12 cellular contexts compared by ENCODE assay signal in genomic region chr21:46038871-46039397, GRCh38. TPM values are rescaled to one million over a fixed set of nuclear protein-coding genes. Genes with fewer than 3 reads are reported as not detected.
DNase-seq lines count a peak whose midpoint lies in the region; ATAC-seq, FAIRE-seq and TF ChIP-seq lines count a peak whose summit lies in the region.
"Had no signal": no experiment of that assay in that cellular context is flagged by ENCODE, and none has a peak within 500 bp of the region (broad histone marks: within the 10 kb centered on the region; RNA-seq: fewer than 3 reads in every experiment).

No MANE protein-coding gene starts in this region.

- peak overlapping the region; percentile 12; the same call in 1 of the 2 replicates for H2AFZ ChIP-seq in GM23248

- H4K20me1 ChIP-seq in GM23248 (ENCODE audit: insufficient read depth) = no peaks in the 10 kb centered on the region

- H3K27me3 ChIP-seq in GM23248 (replicated peaks; ENCODE audit: insufficient read depth) (no peaks in the 10 kb centered on the region), brain microvascular endothelial cell (replicated peaks) (no peaks in the 10 kb centered on the region), left ventricle myocardium inferior (ENCODE audit: low read depth) (no peaks in the 10 kb centered on the region), SJCRH30 (no peaks in the 10 kb centered on the region)
- H3K27me3 ChIP-seq: neutrophil had no signal

- H3K27ac ChIP-seq in GM23248 (peak overlapping the region; percentile 85), brain microvascular endothelial cell (peak overlapping the region; percentile 84), left ventricle myocardium inferior (replicated peaks) (peak overlapping the region; percentile 82), skin epidermis (peak overlapping the region in 16 of 21 experiments; percentile 5 to 90 (median 58)), SJCRH30 (no peak overlapping the region), kidney (ENCODE audit: low read depth in 2 of 2, low read length in 2 of 2) (no peak overlapping the region)
- H3K27ac ChIP-seq: HL-60, neutrophil had no signal

- H3K9me3 ChIP-seq in GM23248 (ENCODE audit: low read depth) = no peaks in the 10 kb centered on the region
- no peaks in the 10 kb centered on the region for H3K9me3 ChIP-seq in left ventricle myocardium inferior (replicated peaks)
- no peaks in the 10 kb centered on the region for H3K9me3 ChIP-seq in SJCRH30 (replicated peaks)
- H3K9me3 ChIP-seq in kidney (ENCODE audit: control insufficient read depth in 1 of 2, low read length in 2 of 2) = no peaks in the 10 kb centered on the region
- H3K9me3 ChIP-seq: neutrophil had no signal

- H3K4me2 ChIP-seq in GM23248 (ENCODE audit: unreplicated experiment) = peak overlapping the region; percentile 60

- peak overlapping the region; percentile 75 for H3K9ac ChIP-seq in GM23248
- no peak overlapping the region for H3K9ac ChIP-seq in kidney (ENCODE audit: low read length in 2 of 2)

- peaks cover 9% of the 10 kb centered on the region; the same call in 1 of the 2 replicates for H3F3A ChIP-seq in GM23248 (ENCODE audit: insufficient read depth)

- H3K36me3 ChIP-seq in GM23248 (ENCODE audit: low read depth) (no peaks in the 10 kb centered on the region), brain microvascular endothelial cell (replicated peaks) (no peaks in the 10 kb centered on the region), left ventricle myocardium inferior (no peaks in the 10 kb centered on the region), SJCRH30 (no peaks in the 10 kb centered on the region), kidney (ENCODE audit: control insufficient read depth in 1 of 2, insufficient read depth in 2 of 2, low read length in 2 of 2) (no peaks in the 10 kb centered on the region)
- H3K36me3 ChIP-seq: neutrophil had no signal

- FAIRE-seq in kidney (lab: Jason Lieb, UNC) = no peak

- peak; percentile 97 for DNase-seq in GM23248
- peak; percentile 98 for DNase-seq in brain microvascular endothelial cell
- peak; percentile 76 for DNase-seq in left ventricle myocardium inferior
- DNase-seq in SJCRH30 = no peak
- no peak for DNase-seq in kidney
- DNase-seq: activated CD4-positive, alpha-beta T cell treated with anti-CD3 and anti-CD28 coated beads, Interleukin-2, amount 10 ng/mL, durations not matched to agents 7 days and 5 days; HCEC 1CT had no signal

- in situ Hi-C loops in GM23248 (cut with MboI) = no loop called here
- in situ Hi-C loops in brain microvascular endothelial cell (cut with HindIII; ENCODE audit: low pct_ligation_motif_present, low sequenced_read_pairs) = no loop called here

- no peaks in the 10 kb centered on the region for H3K79me2 ChIP-seq in GM23248 (ENCODE audit: insufficient read depth)

- H3K4me3 ChIP-seq in GM23248 (no peak overlapping the region), brain microvascular endothelial cell (ENCODE audit: low read depth, low read length) (no peak overlapping the region), left ventricle myocardium inferior (no peak overlapping the region), skin epidermis (no peak overlapping the region), SJCRH30 (no peak overlapping the region), kidney (ENCODE audit: low read length in 2 of 2) (no peak overlapping the region)

- WGBS in GM23248 (ENCODE audit: low coverage in 1 of 2, low lambda C conversion rate in 2 of 2, missing lambda C conversion rate in 2 of 2), 2 experiments = 5 to 8% methylated on average over 22 of the region's 23 CpGs

- no peaks in the 10 kb centered on the region for H3K9me2 ChIP-seq in GM23248 (ENCODE audit: insufficient read depth)

- no peak for TF ChIP-seq CTCF in brain microvascular endothelial cell (IDR thresholded peaks at IDR 0.05; ENCODE audit: low read depth, low read length, missing control alignments)
- TF ChIP-seq CTCF in left ventricle myocardium inferior (IDR thresholded peaks at IDR 0.05; ENCODE audit: borderline replicate concordance) = no peak
- TF ChIP-seq CTCF in kidney (IDR thresholded peaks at IDR 0.05; ENCODE audit: borderline replicate concordance, extremely low read depth, insufficient read depth) = no peak

- H3K4me1 ChIP-seq in GM23248 (ENCODE audit: insufficient read depth) (peaks cover 25% of the 10 kb centered on the region), left ventricle myocardium inferior (peaks cover 28% of the 10 kb centered on the region), SJCRH30 (no peaks in the 10 kb centered on the region), kidney (ENCODE audit: control insufficient read depth in 1 of 2, insufficient read depth in 1 of 2, low read depth in 1 of 2, low read length in 2 of 2) (no peaks in the 10 kb centered on the region)

- ATAC-seq in GM21786 (IDR thresholded peaks at IDR 0.05; ENCODE audit: unreplicated experiment) = no peak
- no peak for ATAC-seq in GM19328 (IDR thresholded peaks at IDR 0.05; ENCODE audit: unreplicated experiment)

- intact Hi-C loops in left ventricle myocardium inferior (cut with micrococcal nuclease) = no loop called here
- intact Hi-C loops in kidney (cut with DNase I) = no loop called here

RNA-seq across cellular contexts. Expression of gene COL6A1, which starts 57.4 kb away (rescaled TPM):
- 1,783 and 1,897 TPM in 2 replicates for total RNA-seq in GM23248 (2014; rRNA removed; shearing (Covaris generic))
- 685 and 707 TPM in 2 replicates for polyA plus RNA-seq in GM23248 (2016; fragmentation: Nextera tagmentation; extraction: Ambion mirVana)
- total RNA-seq in left ventricle myocardium inferior = 154 TPM
- 12.6 and 13.3 TPM in 2 replicates for total RNA-seq in SJCRH30 (2014; rRNA removed; shearing (Covaris generic))
- total RNA-seq in kidney = 127 TPM
- 112 TPM for polyA plus RNA-seq in kidney (ENCODE audit: insufficient read depth, low read depth, low replicate concordance)

RNA-seq across cellular contexts. Expression of gene COL6A2, which starts 59.0 kb away (rescaled TPM):
- 1,939 and 2,103 TPM in 2 replicates for total RNA-seq in GM23248 (2014; rRNA removed; shearing (Covaris generic))
- polyA plus RNA-seq in GM23248 (2016; fragmentation: Nextera tagmentation; extraction: Ambion mirVana) (650 and 676 TPM in 2 replicates), kidney (ENCODE audit: insufficient read depth, low read depth, low replicate concordance) (52.4 TPM)
- total RNA-seq in left ventricle myocardium inferior (157 TPM), kidney (174 TPM)
- 1.1 TPM in 2 replicates for total RNA-seq in SJCRH30 (2014; rRNA removed; shearing (Covaris generic))

Comparison
In these comparisons a context has a peak if more than half of its experiments do, and no peak if none do; other contexts are left out.
1. DNase-seq: peak in GM23248 (single experiment), brain microvascular endothelial cell (single experiment) and left ventricle myocardium inferior (single experiment); none in SJCRH30 (0 of 2) and kidney (single experiment).
2. H3K27ac ChIP-seq: peak in GM23248 (single experiment), brain microvascular endothelial cell (single experiment), left ventricle myocardium inferior (single experiment) and skin epidermis (16 of 21); none in SJCRH30 (single experiment) and kidney (0 of 2).
3. RNA of gene COL6A1, which starts 57.4 kb away (total RNA-seq): 1,783 to 1,897 TPM in GM23248; 154 TPM in left ventricle myocardium inferior (single experiment), 127 TPM in kidney (single experiment) and 12.6 to 13.3 TPM in SJCRH30; every median in the first group is over 10 times any median in the second.
4. RNA of gene COL6A2, which starts 59.0 kb away (total RNA-seq): 1,939 to 2,103 TPM in GM23248, 174 TPM in kidney (single experiment) and 157 TPM in left ventricle myocardium inferior (single experiment); 1.1 TPM in SJCRH30; every median in the first group is over 10 times any median in the second.